In the genomic region with DNA sequence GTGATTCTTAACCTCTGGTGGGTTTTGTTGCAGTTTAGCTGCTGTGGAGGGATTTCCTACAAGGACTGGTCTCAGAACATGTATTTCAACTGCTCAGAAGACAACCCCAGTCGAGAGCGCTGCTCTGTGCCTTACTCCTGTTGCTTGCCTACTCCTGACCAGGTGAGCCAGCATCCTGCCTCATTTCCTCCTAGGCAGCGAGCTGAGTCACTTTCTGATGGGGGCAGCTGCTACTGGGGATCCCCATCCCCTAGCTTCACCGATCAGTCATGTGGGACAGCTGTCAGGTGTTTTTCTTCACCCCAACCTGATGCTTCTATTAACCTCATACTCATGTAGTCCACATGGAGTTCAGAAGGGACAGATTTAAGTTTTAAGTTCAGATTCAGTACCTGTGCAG, we compare ENCODE assay signal across 13 cellular contexts. TPM values are rescaled to one million over a fixed set of nuclear protein-coding genes. Genes with fewer than 3 reads are reported as not detected.
DNase-seq lines count a peak whose midpoint lies in the region; ATAC-seq lines count a peak whose summit lies in the region.
"Had no signal": no experiment of that assay in that cellular context is flagged by ENCODE, and none has a peak within 500 bp of the region (broad histone marks: within the 10 kb centered on the region; RNA-seq: fewer than 3 reads in every experiment).

No MANE protein-coding gene starts in this region.

- H3K36me3 ChIP-seq in HAP-1 (replicated peaks), result peaks cover 5% of the 10 kb centered on the region; the same call in 1 of the 2 replicates

- H3K36me3 Mint-ChIP-seq in activated CD4-positive, alpha-beta T cell treated with anti-CD3 and anti-CD28 coated beads for 36 hours (ENCODE audit: low read depth), result no peaks in the 10 kb centered on the region
- peaks cover 17% of the 10 kb centered on the region for H3K36me3 Mint-ChIP-seq in memory B cell

- no peak for ATAC-seq in activated CD4-positive, alpha-beta T cell treated with anti-CD3 and anti-CD28 coated beads for 36 hours
- ATAC-seq in GM19467 (IDR thresholded peaks at IDR 0.05; ENCODE audit: unreplicated experiment), result peak; percentile 50
- ATAC-seq in HG02981 (IDR thresholded peaks at IDR 0.05; ENCODE audit: unreplicated experiment), result peak; percentile 51
- ATAC-seq in memory B cell (ENCODE audit: low read depth), result peak; percentile 71

- no peak overlapping the region for H3K4me3 Mint-ChIP-seq in activated CD4-positive, alpha-beta T cell treated with anti-CD3 and anti-CD28 coated beads for 36 hours
- no peak overlapping the region for H3K4me3 Mint-ChIP-seq in memory B cell

- POLR2A ChIA-PET in activated CD4-positive, alpha-beta T cell treated with anti-CD3 and anti-CD28 coated beads for 36 hours (lab: Charles Lee), result no interaction called here

- no peaks in the 10 kb centered on the region for H3K4me1 ChIP-seq in HAP-1

- DNase-seq in activated CD4-positive, alpha-beta T cell treated with anti-CD3 and anti-CD28 coated beads for 36 hours, result peak; percentile 41
- DNase-seq in activated CD4-positive, alpha-beta T cell treated with anti-CD3 and anti-CD28 coated beads, Interleukin-2, amount 50 U/mL, for 4 hours, result no peak
- DNase-seq in memory B cell (ENCODE audit: low spot score in 2 of 2) (no peak), NCI-H2029 (lab: John Stamatoyannopoulos, UW) (no peak), HAP-1 (ENCODE audit: low spot score in 2 of 2) (no peak)
- no peak for DNase-seq in effector CD8-positive, alpha-beta T cell (lab: John Stamatoyannopoulos, UW)
- DNase-seq: activated CD4-positive, alpha-beta T cell treated with anti-CD3 and anti-CD28 coated beads for 1 hour; effector CD4-positive, alpha-beta T cell; MM.1S; PC-9; stimulated activated CD8-positive, alpha-beta memory T cell treated with anti-CD3 and anti-CD28 coated beads, Interleukin-4, amount 100 ng/mL, for 48 hours had no signal

- no peaks in the 10 kb centered on the region for H3K27me3 ChIP-seq in HAP-1 (ENCODE audit: low read depth)

- H3K4me1 Mint-ChIP-seq in activated CD4-positive, alpha-beta T cell treated with anti-CD3 and anti-CD28 coated beads for 36 hours, result peaks cover 15% of the 10 kb centered on the region
- peaks cover 39% of the 10 kb centered on the region for H3K4me1 Mint-ChIP-seq in memory B cell

- H3K27ac Mint-ChIP-seq in activated CD4-positive, alpha-beta T cell treated with anti-CD3 and anti-CD28 coated beads for 36 hours, result no peak overlapping the region
- H3K27ac Mint-ChIP-seq in memory B cell, result peak overlapping the region; percentile 70

- H3K9me3 Mint-ChIP-seq in activated CD4-positive, alpha-beta T cell treated with anti-CD3 and anti-CD28 coated beads for 36 hours (ENCODE audit: low read depth), result no peaks in the 10 kb centered on the region
- no peaks in the 10 kb centered on the region for H3K9me3 Mint-ChIP-seq in memory B cell

- no peak overlapping the region for H3K4me3 ChIP-seq in HAP-1
- H3K4me3 ChIP-seq: PC-9 had no signal

- CTCF ChIA-PET in activated CD4-positive, alpha-beta T cell treated with anti-CD3 and anti-CD28 coated beads for 36 hours (lab: Charles Lee), result interaction anchor here (0.6 to 2.8 kb wide), 6 partner anchors 10 to 1015 kb away, joined by 3 to 11 read pairs (median 6); no protein-coding TSS in a partner anchor

- in situ Hi-C loops in HAP-1 (cut with MboI; ENCODE audit: low sequenced_read_pairs), result no loop called here

- no peaks in the 10 kb centered on the region for H3K9me3 ChIP-seq in HAP-1

- intact Hi-C loops in activated CD4-positive, alpha-beta T cell treated with anti-CD3 and anti-CD28 coated beads for 36 hours (cut with DNase I, micrococcal nuclease), result loop anchor here in 1 of 2 experiments (5.0 kb wide), 1 partner anchor 106 kb away; no protein-coding TSS in a partner anchor

- H3K27me3 Mint-ChIP-seq in activated CD4-positive, alpha-beta T cell treated with anti-CD3 and anti-CD28 coated beads for 36 hours, result peaks cover 2% of the 10 kb centered on the region
- no peaks in the 10 kb centered on the region for H3K27me3 Mint-ChIP-seq in memory B cell

RNA-seq across cellular contexts. Expression of gene SMO, which starts 21.7 kb away (rescaled TPM):
- total RNA-seq in activated CD4-positive, alpha-beta T cell treated with anti-CD3 and anti-CD28 coated beads for 36 hours, result under 1 TPM; 0.28 to 0.71 TPM

RNA-seq across cellular contexts. Expression of gene TSPAN33, which starts 22.2 kb away (rescaled TPM):
- total RNA-seq in activated CD4-positive, alpha-beta T cell treated with anti-CD3 and anti-CD28 coated beads for 36 hours, result 1 to 10 TPM; 6.5 to 7.5 TPM

RNA-seq across cellular contexts. Expression of gene AHCYL2, which starts 58.1 kb away (rescaled TPM):
- 10 to 100 TPM; 14.1 to 14.9 TPM for total RNA-seq in activated CD4-positive, alpha-beta T cell treated with anti-CD3 and anti-CD28 coated beads for 36 hours
